In genomic region chr12:33047666-33048065, GRCh38 we compare ENCODE assay signal across 32 cellular contexts.
"Had no signal": no experiment of that assay in that cellular context is flagged by ENCODE, and none has a peak within 500 bp of the region (broad histone marks: within the 10 kb centered on the region; RNA-seq: fewer than 3 reads in every experiment).

No MANE protein-coding gene starts in this region.

- H3K4me3 Mint-ChIP-seq: activated CD4-positive, alpha-beta memory T cell treated with anti-CD3 and anti-CD28 coated beads for 36 hours; activated CD4-positive, alpha-beta T cell treated with anti-CD3 and anti-CD28 coated beads for 36 hours; activated CD4-positive, alpha-beta T cell treated with anti-CD3 and anti-CD28 coated beads, Interleukin-2, amount 10 ng/mL, durations not matched to agents 24 days and 14 days; activated CD8-positive, alpha-beta memory T cell treated with anti-CD3 and anti-CD28 coated beads, Interleukin-2, amount 10 ng/mL, durations not matched to agents 7 days and 5 days; activated CD8-positive, alpha-beta T cell treated with anti-CD3 and anti-CD28 coated beads, Interleukin-2, amount 10 ng/mL, durations not matched to agents 7 days and 5 days; activated naive CD4-positive, alpha-beta T cell treated with anti-CD3 and anti-CD28 coated beads for 36 hours; activated naive CD4-positive, alpha-beta T cell treated with anti-CD3 and anti-CD28 coated beads, Interleukin-2, amount 50 U/mL, for 24 hours; activated naive CD8-positive, alpha-beta T cell treated with anti-CD3 and anti-CD28 coated beads for 36 hours; activated naive CD8-positive, alpha-beta T cell treated with anti-CD3 and anti-CD28 coated beads, Interleukin-2, amount 50 U/mL, for 24 hours; activated T-helper 1 cell treated with anti-CD3 and anti-CD28 coated beads, Interleukin-12 subunit alpha, Interleukin-12 subunit beta, Interleukin-2, Interleukin-4 antibody, amounts not matched to agents 30 ng/mL and 10 ng/mL and 1 ng/mL, durations not matched to agents 14 hours and 24 hours and 36 hours; effector memory CD8-positive, alpha-beta T cell had no signal

- H3K27ac Mint-ChIP-seq: activated CD4-positive, alpha-beta memory T cell treated with anti-CD3 and anti-CD28 coated beads for 36 hours; activated CD4-positive, alpha-beta T cell treated with anti-CD3 and anti-CD28 coated beads for 36 hours; activated CD4-positive, alpha-beta T cell treated with anti-CD3 and anti-CD28 coated beads, Interleukin-2, amount 10 ng/mL, durations not matched to agents 24 days and 14 days; activated CD8-positive, alpha-beta memory T cell treated with anti-CD3 and anti-CD28 coated beads, Interleukin-2, amount 10 ng/mL, durations not matched to agents 7 days and 5 days; activated CD8-positive, alpha-beta T cell treated with anti-CD3 and anti-CD28 coated beads, Interleukin-2, amount 10 ng/mL, durations not matched to agents 7 days and 5 days; activated naive CD4-positive, alpha-beta T cell treated with anti-CD3 and anti-CD28 coated beads for 36 hours; activated naive CD4-positive, alpha-beta T cell treated with anti-CD3 and anti-CD28 coated beads, Interleukin-2, amount 50 U/mL, for 24 hours; activated naive CD8-positive, alpha-beta T cell treated with anti-CD3 and anti-CD28 coated beads for 36 hours; activated naive CD8-positive, alpha-beta T cell treated with anti-CD3 and anti-CD28 coated beads, Interleukin-2, amount 50 U/mL, for 24 hours; activated T-helper 1 cell treated with anti-CD3 and anti-CD28 coated beads, Interleukin-12 subunit alpha, Interleukin-12 subunit beta, Interleukin-2, Interleukin-4 antibody, amounts not matched to agents 30 ng/mL and 10 ng/mL and 1 ng/mL, durations not matched to agents 14 hours and 24 hours and 36 hours; activated T-helper 2 cell treated with anti-CD3 and anti-CD28 coated beads, Interferon-gamma antibody, Interleukin-2, Interleukin-4, amounts not matched to agents 10 μg/mL and 5 μg/mL and 100 μg/mL, durations not matched to agents 14 hours and 24 hours and 36 hours; effector memory CD8-positive, alpha-beta T cell had no signal

- DNase-seq: activated CD4-positive, alpha-beta memory T cell treated with anti-CD3 and anti-CD28 coated beads for 36 hours; activated CD4-positive, alpha-beta T cell treated with anti-CD3 and anti-CD28 coated beads for 36 hours; activated CD4-positive, alpha-beta T cell treated with anti-CD3 and anti-CD28 coated beads, Interleukin-2, amount 10 ng/mL, durations not matched to agents 24 days and 14 days; activated CD4-positive, CD25-positive, alpha-beta regulatory T cell; activated CD4-positive, CD25-positive, alpha-beta regulatory T cell treated with anti-CD3 and anti-CD28 coated beads, Interleukin-2, amount 50 U/mL, for 72 hours; activated CD8-positive, alpha-beta memory T cell treated with anti-CD3 and anti-CD28 coated beads, Interleukin-2, amount 10 ng/mL, durations not matched to agents 7 days and 5 days; activated CD8-positive, alpha-beta memory T cell treated with anti-CD3 and anti-CD28 coated beads, Interleukin-2, amount 50 U/mL, for 4 hours; activated CD8-positive, alpha-beta T cell treated with anti-CD3 and anti-CD28 coated beads, Interleukin-2, amount 10 ng/mL, durations not matched to agents 7 days and 5 days; activated effector memory CD4-positive, alpha-beta T cell treated with anti-CD3 and anti-CD28 coated beads, Interleukin-2, amount 50 U/mL, for 16 hours; activated naive CD4-positive, alpha-beta T cell treated with anti-CD3 and anti-CD28 coated beads for 36 hours; activated naive CD8-positive, alpha-beta T cell treated with anti-CD3 and anti-CD28 coated beads for 36 hours; activated naive CD8-positive, alpha-beta T cell treated with anti-CD3 and anti-CD28 coated beads, Interleukin-2, amount 50 U/mL, for 24 hours; activated T-cell treated with anti-CD3 and anti-CD28 coated beads, Interleukin-2, amount 50 U/mL, for 1 hour; activated T-cell treated with anti-CD3 and anti-CD28 coated beads, Interleukin-2, amount 50 U/mL, for 48 hours; adrenal gland; amygdala; aorta; body of pancreas; caudate nucleus; cortex of kidney; dermis blood vessel endothelial cell; effector CD4-positive, alpha-beta T cell; effector memory CD8-positive, alpha-beta T cell; erythroblast; foreskin keratinocyte; gastrocnemius medialis; glutamatergic neuron; heart left ventricle had no signal

- FAIRE-seq: colon had no signal

- H3K4me1 Mint-ChIP-seq: activated CD4-positive, alpha-beta T cell treated with anti-CD3 and anti-CD28 coated beads for 36 hours; activated CD4-positive, alpha-beta T cell treated with anti-CD3 and anti-CD28 coated beads, Interleukin-2, amount 10 ng/mL, durations not matched to agents 24 days and 14 days; activated CD8-positive, alpha-beta memory T cell treated with anti-CD3 and anti-CD28 coated beads, Interleukin-2, amount 10 ng/mL, durations not matched to agents 7 days and 5 days; activated naive CD4-positive, alpha-beta T cell treated with anti-CD3 and anti-CD28 coated beads, Interleukin-2, amount 50 U/mL, for 24 hours; activated naive CD8-positive, alpha-beta T cell treated with anti-CD3 and anti-CD28 coated beads for 36 hours; activated naive CD8-positive, alpha-beta T cell treated with anti-CD3 and anti-CD28 coated beads, Interleukin-2, amount 50 U/mL, for 24 hours had no signal

- H3K27me3 Mint-ChIP-seq: activated CD4-positive, alpha-beta memory T cell treated with anti-CD3 and anti-CD28 coated beads for 36 hours; activated CD4-positive, alpha-beta T cell treated with anti-CD3 and anti-CD28 coated beads for 36 hours; activated CD4-positive, alpha-beta T cell treated with anti-CD3 and anti-CD28 coated beads, Interleukin-2, amount 10 ng/mL, durations not matched to agents 24 days and 14 days; activated CD8-positive, alpha-beta memory T cell treated with anti-CD3 and anti-CD28 coated beads, Interleukin-2, amount 10 ng/mL, durations not matched to agents 7 days and 5 days; activated naive CD8-positive, alpha-beta T cell treated with anti-CD3 and anti-CD28 coated beads, Interleukin-2, amount 50 U/mL, for 24 hours; effector memory CD8-positive, alpha-beta T cell had no signal

- H3K36me3 Mint-ChIP-seq: activated CD4-positive, alpha-beta memory T cell treated with anti-CD3 and anti-CD28 coated beads for 36 hours; activated CD8-positive, alpha-beta memory T cell treated with anti-CD3 and anti-CD28 coated beads, Interleukin-2, amount 10 ng/mL, durations not matched to agents 7 days and 5 days; activated naive CD4-positive, alpha-beta T cell treated with anti-CD3 and anti-CD28 coated beads, Interleukin-2, amount 50 U/mL, for 24 hours; activated naive CD8-positive, alpha-beta T cell treated with anti-CD3 and anti-CD28 coated beads for 36 hours had no signal

- H3K9me3 Mint-ChIP-seq: activated CD4-positive, alpha-beta memory T cell treated with anti-CD3 and anti-CD28 coated beads for 36 hours; activated CD4-positive, alpha-beta T cell treated with anti-CD3 and anti-CD28 coated beads, Interleukin-2, amount 10 ng/mL, durations not matched to agents 24 days and 14 days; activated naive CD4-positive, alpha-beta T cell treated with anti-CD3 and anti-CD28 coated beads for 36 hours; activated naive CD4-positive, alpha-beta T cell treated with anti-CD3 and anti-CD28 coated beads, Interleukin-2, amount 50 U/mL, for 24 hours; activated naive CD8-positive, alpha-beta T cell treated with anti-CD3 and anti-CD28 coated beads for 36 hours; activated T-helper 1 cell treated with anti-CD3 and anti-CD28 coated beads, Interleukin-12 subunit alpha, Interleukin-12 subunit beta, Interleukin-2, Interleukin-4 antibody, amounts not matched to agents 30 ng/mL and 10 ng/mL and 1 ng/mL, durations not matched to agents 14 hours and 24 hours and 36 hours; activated T-helper 2 cell treated with anti-CD3 and anti-CD28 coated beads, Interferon-gamma antibody, Interleukin-2, Interleukin-4, amounts not matched to agents 10 μg/mL and 5 μg/mL and 100 μg/mL, durations not matched to agents 14 hours and 24 hours and 36 hours had no signal
